In the genomic region with DNA sequence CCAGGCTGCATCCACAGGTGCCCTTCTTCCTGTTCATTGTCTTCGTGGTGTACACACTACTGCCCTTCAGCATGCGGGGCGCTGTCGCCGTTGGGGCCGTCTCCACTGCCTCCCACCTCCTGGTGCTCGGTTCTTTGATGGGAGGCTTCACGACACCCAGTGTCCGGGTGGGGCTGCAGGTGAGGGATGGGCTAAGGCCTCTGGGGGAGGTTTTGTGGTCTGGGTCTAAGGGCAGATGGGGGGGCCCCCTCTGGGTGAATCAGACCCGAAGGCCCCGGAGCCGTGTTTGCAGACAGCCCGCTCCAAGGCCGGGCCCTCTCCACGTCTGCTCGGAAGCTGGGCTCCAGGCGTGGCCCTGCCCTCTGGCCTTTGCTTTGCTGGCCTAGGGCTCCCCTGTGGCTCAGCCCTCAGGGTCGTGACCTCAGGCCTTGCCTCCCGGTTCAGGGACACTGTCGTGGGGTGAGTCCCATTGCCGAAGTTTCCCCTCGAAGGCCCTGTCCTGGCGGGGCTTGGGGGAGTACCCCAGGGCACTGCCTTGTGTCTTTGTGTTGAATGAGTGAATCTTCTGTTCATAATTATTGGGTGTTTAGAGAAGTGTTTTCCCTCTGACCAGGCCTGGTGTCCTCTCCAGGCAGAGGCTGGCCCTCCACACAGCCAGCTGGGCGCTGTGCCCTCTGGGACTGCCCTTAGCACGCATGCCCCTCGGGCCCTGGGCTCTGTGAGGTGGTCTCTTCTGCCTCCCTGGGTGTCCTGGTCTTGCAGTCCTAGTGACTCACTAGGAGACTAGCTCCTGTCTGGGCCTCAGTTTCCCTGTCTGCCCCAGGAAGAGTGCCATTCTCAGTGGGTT, we compare ENCODE assay signal across 18 cellular contexts. TPM values are rescaled to one million over a fixed set of nuclear protein-coding genes. Genes with fewer than 3 reads are reported as not detected.
DNase-seq lines count a peak whose midpoint lies in the region; ATAC-seq, FAIRE-seq and TF ChIP-seq lines count a peak whose summit lies in the region.
"Had no signal": no experiment of that assay in that cellular context is flagged by ENCODE, and none has a peak within 500 bp of the region (broad histone marks: within the 10 kb centered on the region; RNA-seq: fewer than 3 reads in every experiment).

No MANE protein-coding gene starts in this region.

- H3K27me3 ChIP-seq in K562 (ENCODE audit: control insufficient read depth in 2 of 2, insufficient read depth in 2 of 2, low read length in 2 of 2), result no peaks in the 10 kb centered on the region
- H3K27me3 ChIP-seq: MG63 had no signal

- WGBS in K562 (ENCODE audit: insufficient coverage, low coverage, missing lambda C conversion rate), result 90% methylated on average over 15 of the region's 26 CpGs

- H2AFZ ChIP-seq in K562 (ENCODE audit: low read depth, low read length), result no peak overlapping the region

- in situ Hi-C loops in K562 (cut with MboI), result no loop called here

- peaks cover 89% of the 10 kb centered on the region; the same call in 2 of the 3 replicates for H3K36me3 ChIP-seq in K562 (ENCODE audit: control insufficient read depth, insufficient read depth, low read length)
- H3K36me3 ChIP-seq: HAP-1, MG63 had no signal

- DNase-seq in activated naive CD8-positive, alpha-beta T cell treated with anti-CD3 and anti-CD28 coated beads for 36 hours, result no peak
- no peak for DNase-seq in K562 (ENCODE audit: extremely low read depth in 1 of 4, low spot score in 3 of 4)
- DNase-seq in naive thymus-derived CD8-positive, alpha-beta T cell, result no peak
- no peak for DNase-seq in SHP77 (lab: John Stamatoyannopoulos, UW)
- no peak for DNase-seq in dedifferentiated amniotic fluid mesenchymal stem cell (ENCODE audit: extremely low spot score)
- DNase-seq: AML-193, Karpas-422, MG63, NCI-H1092, NCI-H1694, NCI-H226, NCI-H524 treated with DMSO at 0.1 percent for 48 hours, Right ventricle myocardium superior had no signal

- no peaks in the 10 kb centered on the region; the same call in 1 of the 2 replicates for H4K20me1 ChIP-seq in K562 (replicated peaks; ENCODE audit: control insufficient read depth, insufficient read depth, low read length)

- BruUV-seq in K562 (replicated peaks; lab: Mats Ljungman, UMichigan), result no TSS peak

- no peak for ATAC-seq in K562
- ATAC-seq in naive thymus-derived CD8-positive, alpha-beta T cell, result no peak
- no peak for ATAC-seq in stimulated activated memory B cell treated with anti-CD40 and anti-IgM and Interleukin-4, amounts not matched to agents 10 μg/mL and 1 μg/mL and 100 μg/mL, for 72 hours
- ATAC-seq: Panc1 had no signal

- H3K79me2 ChIP-seq in K562 (ENCODE audit: control insufficient read depth, insufficient read depth, low read length), result peaks cover 11% of the 10 kb centered on the region; the same call in 2 of the 3 replicates

- peaks cover 0 to 28% of the 10 kb centered on the region in 2 experiments; a peak in 2 of 5 replicates for H3K4me1 ChIP-seq in K562 (replicated peaks in 1 of 2; ENCODE audit: control insufficient read depth in 2 of 2, insufficient read depth in 2 of 2, low read length in 2 of 2)
- H3K4me1 ChIP-seq: HAP-1 had no signal

- peak overlapping the region; percentile 58 for H3K27ac Mint-ChIP-seq in activated naive CD8-positive, alpha-beta T cell
- H3K27ac Mint-ChIP-seq in activated naive CD8-positive, alpha-beta T cell treated with anti-CD3 and anti-CD28 coated beads for 36 hours, result no peak overlapping the region
- peak overlapping the region in 9 of 10 donors; percentile 18 to 84 (median 59) for H3K27ac Mint-ChIP-seq in naive thymus-derived CD8-positive, alpha-beta T cell
- H3K27ac Mint-ChIP-seq in stimulated activated memory B cell treated with anti-CD40 and anti-IgM and Interleukin-4, amounts not matched to agents 10 μg/mL and 1 μg/mL and 100 μg/mL, for 72 hours, result peak overlapping the region; percentile 24

- intact Hi-C loops in K562 (cut with micrococcal nuclease), result no loop called here

- H3K9me1 ChIP-seq in K562 (ENCODE audit: control insufficient read depth, insufficient read depth, low read length), result no peaks in the 10 kb centered on the region

- POLR2A ChIA-PET in K562 (lab: Yijun Ruan, JAX), result interaction anchor here (0.7 kb wide), 1 partner anchor 9 kb away, joined by 3 read pairs; no protein-coding TSS in a partner anchor
- POLR2A ChIA-PET in naive thymus-derived CD8-positive, alpha-beta T cell (lab: Charles Lee), result interaction anchor here (1.1 kb wide), 1 partner anchor 17 kb away, joined by 4 read pairs; no protein-coding TSS in a partner anchor

- no peak for FAIRE-seq in K562 (lab: Jason Lieb, UNC)

- no peak overlapping the region for H3K4me2 ChIP-seq in K562 (ENCODE audit: insufficient read depth, low read length)

- no peaks in the 10 kb centered on the region for H3K36me3 Mint-ChIP-seq in activated naive CD8-positive, alpha-beta T cell
- H3K36me3 Mint-ChIP-seq in activated naive CD8-positive, alpha-beta T cell treated with anti-CD3 and anti-CD28 coated beads for 36 hours, result peaks cover 14% of the 10 kb centered on the region
- H3K36me3 Mint-ChIP-seq in naive thymus-derived CD8-positive, alpha-beta T cell, result peaks cover 0 to 84% (median 10%) of the 10 kb centered on the region in 3 donors
- peaks cover 60% of the 10 kb centered on the region for H3K36me3 Mint-ChIP-seq in stimulated activated memory B cell treated with anti-CD40 and anti-IgM and Interleukin-4, amounts not matched to agents 10 μg/mL and 1 μg/mL and 100 μg/mL, for 72 hours

- no peak overlapping the region for H3K4me3 Mint-ChIP-seq in activated naive CD8-positive, alpha-beta T cell
- H3K4me3 Mint-ChIP-seq in activated naive CD8-positive, alpha-beta T cell treated with anti-CD3 and anti-CD28 coated beads for 36 hours, result no peak overlapping the region
- no peak overlapping the region for H3K4me3 Mint-ChIP-seq in naive thymus-derived CD8-positive, alpha-beta T cell
- no peak overlapping the region for H3K4me3 Mint-ChIP-seq in stimulated activated memory B cell treated with anti-CD40 and anti-IgM and Interleukin-4, amounts not matched to agents 10 μg/mL and 1 μg/mL and 100 μg/mL, for 72 hours
- H3K4me3 Mint-ChIP-seq: CD14-positive monocyte had no signal

- no peak overlapping the region for H3K4me3 ChIP-seq in K562
- H3K4me3 ChIP-seq: HAP-1, MG63 had no signal

- H3K4me1 Mint-ChIP-seq in activated naive CD8-positive, alpha-beta T cell (ENCODE audit: low read depth), result peaks cover 14% of the 10 kb centered on the region
- H3K4me1 Mint-ChIP-seq in activated naive CD8-positive, alpha-beta T cell treated with anti-CD3 and anti-CD28 coated beads for 36 hours, result peaks cover 5% of the 10 kb centered on the region
- peaks cover 18 to 41% (median 21%) of the 10 kb centered on the region in 4 donors for H3K4me1 Mint-ChIP-seq in naive thymus-derived CD8-positive, alpha-beta T cell
- H3K4me1 Mint-ChIP-seq in stimulated activated memory B cell treated with anti-CD40 and anti-IgM and Interleukin-4, amounts not matched to agents 10 μg/mL and 1 μg/mL and 100 μg/mL, for 72 hours, result peaks cover 15% of the 10 kb centered on the region

- no peaks in the 10 kb centered on the region for H3K9me3 Mint-ChIP-seq in activated naive CD8-positive, alpha-beta T cell (ENCODE audit: low read depth)
- H3K9me3 Mint-ChIP-seq in activated naive CD8-positive, alpha-beta T cell treated with anti-CD3 and anti-CD28 coated beads for 36 hours, result no peaks in the 10 kb centered on the region
- no peaks in the 10 kb centered on the region for H3K9me3 Mint-ChIP-seq in naive thymus-derived CD8-positive, alpha-beta T cell
- no peaks in the 10 kb centered on the region for H3K9me3 Mint-ChIP-seq in stimulated activated memory B cell treated with anti-CD40 and anti-IgM and Interleukin-4, amounts not matched to agents 10 μg/mL and 1 μg/mL and 100 μg/mL, for 72 hours
- H3K9me3 Mint-ChIP-seq: CD14-positive monocyte had no signal

- H3K9me3 ChIP-seq in K562 (replicated peaks; ENCODE audit: control insufficient read depth, insufficient read depth, low read depth, low read length), result no peaks in the 10 kb centered on the region
- H3K9me3 ChIP-seq: HAP-1, MG63 had no signal

- CTCF ChIA-PET in K562 (lab: Yijun Ruan, JAX; ENCODE audit: low intra/inter-chr PET ratio), result no interaction called here

- no peaks in the 10 kb centered on the region for H3K27me3 Mint-ChIP-seq in activated naive CD8-positive, alpha-beta T cell
- no peaks in the 10 kb centered on the region for H3K27me3 Mint-ChIP-seq in activated naive CD8-positive, alpha-beta T cell treated with anti-CD3 and anti-CD28 coated beads for 36 hours
- H3K27me3 Mint-ChIP-seq in naive thymus-derived CD8-positive, alpha-beta T cell, result no peaks in the 10 kb centered on the region
- H3K27me3 Mint-ChIP-seq in stimulated activated memory B cell treated with anti-CD40 and anti-IgM and Interleukin-4, amounts not matched to agents 10 μg/mL and 1 μg/mL and 100 μg/mL, for 72 hours, result no peaks in the 10 kb centered on the region

- TF ChIP-seq POLR2A in K562 (conservative IDR thresholded peaks at IDR 0.05), result no peak

- no peak overlapping the region for H3K27ac ChIP-seq in K562 (ENCODE audit: extremely low read depth, low read depth, low read length)

- no peak for TF ChIP-seq RAD21 in K562 (CRISPR knock-in tag; conservative IDR thresholded peaks at IDR 0.05 in 1 of 2, IDR thresholded peaks at IDR 0.05 in 1 of 2)

- TF ChIP-seq CTCF in K562 (IDR thresholded peaks at IDR 0.05 in 2 of 3, conservative IDR thresholded peaks at IDR 0.05 in 1 of 3; ENCODE audit: insufficient read depth in 2 of 3, low read depth in 1 of 3, low read length in 3 of 3), result no peak

- H3K9ac ChIP-seq in K562 (ENCODE audit: insufficient read depth in 1 of 2, low read depth in 2 of 2, low read length in 2 of 2), result peak overlapping the region in 1 of 2 experiments; percentile 68; a peak in 1 of 4 replicates

- no peak for TF ChIP-seq EP300 in K562 (IDR thresholded peaks at IDR 0.05; ENCODE audit: low read length)

RNA-seq across cellular contexts. Expression of gene ADCY7, which starts 25.6 kb away (rescaled TPM):
- total RNA-seq in activated naive CD8-positive, alpha-beta T cell treated with anti-CD3 and anti-CD28 coated beads for 36 hours, result 10 to 100 TPM; 72.3 to 73.1 TPM
- total RNA-seq in K562 (2011; cell fraction: chromatin; rRNA removed; ENCODE audit: low replicate concordance), result 155 and 371 TPM in 2 replicates
- total RNA-seq in K562 (2011; cell fraction: nucleolus; rRNA removed), result 245 and 277 TPM in 2 replicates
- 151 and 184 TPM in 2 replicates for total RNA-seq in K562 (2011; cell fraction: nucleoplasm; rRNA removed)
- total RNA-seq in K562 (2014; rRNA removed) (59.0 and 73.5 TPM in 2 replicates), K562 (2014; rRNA removed; fragmentation: Illumina TruSeq; extraction: Trizol) (15.9 and 19.0 TPM in 2 replicates), K562 (2015; rRNA removed; fragmentation: Illumina TruSeq; extraction: Trizol) (28.6 and 29.9 TPM in 2 replicates), K562 (2021) (104 and 108 TPM in 2 replicates)
- polyA plus RNA-seq in K562 (2011; rRNA removed) (28.6 and 31.0 TPM in 2 replicates), K562 (2014; fragmentation: Illumina TruSeq; extraction: Trizol) (26.4 and 37.3 TPM in 2 replicates), K562 (2014; fragmentation: Nextera tagmentation; extraction: Ambion mirVana) (1 to 10 TPM; 2.3 to 2.4 TPM), K562 (2014; rRNA removed) (49.4 and 64.0 TPM in 2 replicates)
- 19.2 and 48.3 TPM in 2 replicates for polyA plus RNA-seq in K562 (2011; cell fraction: cytosol; rRNA removed)
- polyA plus RNA-seq in K562 (2011; cell fraction: nucleus; rRNA removed), result 193 and 347 TPM in 2 replicates
- polyA plus RNA-seq in K562 (2012), result 53.4 and 59.6 TPM in 2 replicates
- polyA minus RNA-seq in K562 (2011; rRNA and poly(A)+ RNA removed), result 27.7 and 54.0 TPM in 2 replicates
- polyA minus RNA-seq in K562 (2011; cell fraction: cytosol; rRNA and poly(A)+ RNA removed), result 42.4 and 51.4 TPM in 2 replicates
- polyA minus RNA-seq in K562 (2011; cell fraction: nucleus; rRNA and poly(A)+ RNA removed), result 109 TPM in 2 replicates
- 100 to 1,000 TPM; 133 to 135 TPM for total RNA-seq in naive thymus-derived CD8-positive, alpha-beta T cell
- 10 to 100 TPM; 60.1 to 72.8 (median 64.6) TPM for polyA plus RNA-seq in naive thymus-derived CD8-positive, alpha-beta T cell
